Comparison of ENCODE assay signal across 22 cellular contexts in the genomic region with DNA sequence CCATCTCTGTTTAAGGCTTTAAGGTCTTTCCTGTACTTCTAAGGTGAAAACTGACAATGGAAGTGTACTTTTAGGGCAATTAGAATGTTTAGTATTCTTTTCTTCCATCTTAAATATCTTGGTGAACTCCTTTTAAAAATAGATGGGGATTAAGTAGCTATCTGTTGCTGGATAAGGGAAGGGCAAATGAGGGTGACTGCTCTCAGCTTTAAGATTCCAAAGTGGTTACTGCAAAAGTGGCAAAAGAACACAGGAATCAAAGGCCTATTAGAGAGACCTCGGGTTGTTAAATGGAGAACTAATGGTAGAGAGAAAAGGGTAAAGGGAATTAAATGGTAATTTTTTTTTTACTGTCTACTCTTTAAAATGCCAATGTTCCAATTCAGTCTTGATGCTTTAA.
A peak's percentile ranks its signal among the peaks of the same experiment; 100 is the strongest.
DNase-seq lines count a peak whose midpoint lies in the region; ATAC-seq, FAIRE-seq and TF ChIP-seq lines count a peak whose summit lies in the region.
"Had no signal": no experiment of that assay in that cellular context is flagged by ENCODE, and none has a peak within 500 bp of the region (broad histone marks: within the 10 kb centered on the region; RNA-seq: fewer than 3 reads in every experiment).

No MANE protein-coding gene starts in this region.

- H4K20me1 ChIP-seq in OCI-LY3 (ENCODE audit: insufficient read depth, low read length) (no peaks in the 10 kb centered on the region), smooth muscle cell (ENCODE audit: low read depth) (no peaks in the 10 kb centered on the region)

- ATAC-seq in pancreas, result no peak
- no peak for ATAC-seq in aorta (ENCODE audit: low FRiP score)
- ATAC-seq: HCT116 had no signal

- no peaks in the 10 kb centered on the region for H3K27me3 Mint-ChIP-seq in mesothelial cell of epicardium (ENCODE audit: low read depth)
- H3K27me3 Mint-ChIP-seq: CD4-positive, alpha-beta T cell had no signal

- no peaks in the 10 kb centered on the region for H3K36me3 Mint-ChIP-seq in mesothelial cell of epicardium
- H3K36me3 Mint-ChIP-seq: IgD-negative memory B cell had no signal

- H3K27me3 ChIP-seq in OCI-LY3 (ENCODE audit: low read depth, low read length) (no peaks in the 10 kb centered on the region), cardiac muscle cell (no peaks in the 10 kb centered on the region), smooth muscle cell (ENCODE audit: low read depth) (no peaks in the 10 kb centered on the region), pancreas (no peaks in the 10 kb centered on the region), aorta (ENCODE audit: control insufficient read depth in 1 of 2, insufficient read depth in 2 of 2, low read length in 1 of 2) (no peaks in the 10 kb centered on the region)
- H3K27me3 ChIP-seq: Peyer's patch had no signal

- H3K9ac ChIP-seq in OCI-LY3 (ENCODE audit: low read length), result no peak overlapping the region
- H3K9ac ChIP-seq in smooth muscle cell (ENCODE audit: low read depth), result no peak overlapping the region
- H3K9ac ChIP-seq: GM23248 had no signal

- peaks cover 5% of the 10 kb centered on the region for H3K9me3 Mint-ChIP-seq in mesothelial cell of epicardium
- H3K9me3 Mint-ChIP-seq: CD4-positive, alpha-beta T cell had no signal

- H3K4me1 ChIP-seq in OCI-LY3 (ENCODE audit: low read length), result no peaks in the 10 kb centered on the region
- peaks cover 12% of the 10 kb centered on the region for H3K4me1 ChIP-seq in cardiac muscle cell (ENCODE audit: low read depth)
- no peaks in the 10 kb centered on the region for H3K4me1 ChIP-seq in smooth muscle cell (ENCODE audit: low read depth)
- no peaks in the 10 kb centered on the region for H3K4me1 ChIP-seq in pancreas
- H3K4me1 ChIP-seq in aorta (ENCODE audit: control insufficient read depth in 1 of 2, insufficient read depth in 2 of 2, low read length in 2 of 2), result no peaks in the 10 kb centered on the region
- H3K4me1 ChIP-seq: Peyer's patch had no signal

- H3K4me1 Mint-ChIP-seq in mesothelial cell of epicardium, result no peaks in the 10 kb centered on the region
- H3K4me1 Mint-ChIP-seq: IgD-negative memory B cell had no signal

- peak overlapping the region; percentile 3 for H3K27ac Mint-ChIP-seq in mesothelial cell of epicardium
- H3K27ac Mint-ChIP-seq: CD4-positive, alpha-beta T cell; IgD-negative memory B cell had no signal

- H3K4me3 ChIP-seq in OCI-LY3 (ENCODE audit: low read length) (no peak overlapping the region), cardiac muscle cell (no peak overlapping the region), smooth muscle cell (no peak overlapping the region), pancreas (no peak overlapping the region), aorta (ENCODE audit: low read length in 2 of 2) (no peak overlapping the region)
- H3K4me3 ChIP-seq: GM23248, Peyer's patch had no signal

- no peaks in the 10 kb centered on the region for H3F3A ChIP-seq in smooth muscle cell (ENCODE audit: low read depth)

- H3K27ac ChIP-seq in OCI-LY3 (ENCODE audit: low read length) (no peak overlapping the region), cardiac muscle cell (peak overlapping the region; percentile 78), smooth muscle cell (ENCODE audit: low read depth) (no peak overlapping the region), pancreas (no peak overlapping the region), aorta (ENCODE audit: low read depth in 1 of 2, low read length in 2 of 2) (no peak overlapping the region)
- H3K27ac ChIP-seq: GM23248, Peyer's patch had no signal

- H3K9me3 ChIP-seq in OCI-LY3 (ENCODE audit: insufficient read depth, low read length) (no peaks in the 10 kb centered on the region), cardiac muscle cell (ENCODE audit: low read depth) (no peaks in the 10 kb centered on the region), smooth muscle cell (replicated peaks; ENCODE audit: low read depth) (no peaks in the 10 kb centered on the region), pancreas (no peaks in the 10 kb centered on the region), aorta (ENCODE audit: control insufficient read depth, low read length) (no peaks in the 10 kb centered on the region)
- H3K9me3 ChIP-seq: Peyer's patch had no signal

- no peak overlapping the region for H3K4me2 ChIP-seq in OCI-LY3 (ENCODE audit: low read length)
- no peak overlapping the region for H3K4me2 ChIP-seq in smooth muscle cell

- H3K4me3 Mint-ChIP-seq in mesothelial cell of epicardium, result no peak overlapping the region
- H3K4me3 Mint-ChIP-seq: CD4-positive, alpha-beta T cell; IgD-negative memory B cell had no signal

- TF ChIP-seq CTCF in OCI-LY3 (IDR thresholded peaks at IDR 0.05; ENCODE audit: low read depth, low read length) (no peak), cardiac muscle cell (IDR thresholded peaks at IDR 0.05; ENCODE audit: low read depth, low read length) (no peak), mesothelial cell of epicardium (IDR thresholded peaks at IDR 0.05; ENCODE audit: unreplicated experiment) (no peak), smooth muscle cell (IDR thresholded peaks at IDR 0.05; ENCODE audit: borderline replicate concordance, insufficient read depth, poor library complexity, severe bottlenecking) (no peak), pancreas (IDR thresholded peaks at IDR 0.05) (no peak)

- intact Hi-C loops in pancreas (cut with DNase I) (no loop called here), aorta (cut with DNase I) (no loop called here)

- 33% methylated on average over 1 of the region's 1 CpG for WGBS in smooth muscle cell (ENCODE audit: low lambda C conversion rate)
- 39 to 50% methylated on average over 1 of the region's 1 CpG for whole genome bisulfite sequencing in pancreas, 2 donors
- 64% methylated on average over 1 of the region's 1 CpG for WGBS in aorta, 2 donors

- FAIRE-seq in pancreas (lab: Jason Lieb, UNC), result no peak
- FAIRE-seq: GM12892 had no signal

- no peaks in the 10 kb centered on the region for H3K36me3 ChIP-seq in OCI-LY3 (replicated peaks; ENCODE audit: low read depth, low read length)
- no peaks in the 10 kb centered on the region for H3K36me3 ChIP-seq in cardiac muscle cell
- H3K36me3 ChIP-seq in smooth muscle cell (ENCODE audit: low read depth), result no peaks in the 10 kb centered on the region
- no peaks in the 10 kb centered on the region for H3K36me3 ChIP-seq in pancreas
- H3K36me3 ChIP-seq in aorta (ENCODE audit: control insufficient read depth in 1 of 2, insufficient read depth in 2 of 2, low read length in 1 of 2), result no peaks in the 10 kb centered on the region
- H3K36me3 ChIP-seq: Peyer's patch had no signal

- H2AFZ ChIP-seq in OCI-LY3 (ENCODE audit: low read depth, low read length), result 0 out of 2 replicates have a peak overlapping the region, but pooled peaks have one; percentile 34
- peak overlapping the region; percentile 3 for H2AFZ ChIP-seq in smooth muscle cell (ENCODE audit: low read depth)
- H2AFZ ChIP-seq: GM23248 had no signal

- H3K79me2 ChIP-seq in OCI-LY3 (ENCODE audit: low read length), result no peaks in the 10 kb centered on the region
- no peaks in the 10 kb centered on the region for H3K79me2 ChIP-seq in smooth muscle cell (ENCODE audit: low read depth)

- DNase-seq in cardiac muscle cell (ENCODE audit: low read depth in 1 of 2, low spot score in 1 of 2) (peak in 1 of 2 donors; percentile 44), mesothelial cell of epicardium (ENCODE audit: low spot score in 2 of 2, unreplicated experiment in 2 of 2) (no peak), smooth muscle cell (lab: John Stamatoyannopoulos, UW; ENCODE audit: unreplicated experiment) (no peak), pancreas (no peak), T-helper 2 cell (no peak), aorta (no peak), mucosa of gallbladder (ENCODE audit: low spot score) (no peak)
- DNase-seq: CD4-positive, alpha-beta T cell; COR-L47; DMS79 treated with DMSO at 0.1 percent for 48 hours; GM23248; NCI-H1105; NCI-H2029 treated with DMSO at 0.1 percent for 48 hours; NCI-H226; NCI-H524; NCI-H774; NK-92 treated with Interleukin-12 subunit alpha and Interleukin-12 subunit beta, amount 100 ng/mL, for 24 hours; Peyer's patch had no signal
